ENCODE assay signal across 3 cellular contexts in genomic region chr6:605895-606294, GRCh38. TPM values are rescaled to one million over a fixed set of nuclear protein-coding genes. Genes with fewer than 3 reads are reported as not detected.
A peak's percentile ranks its signal among the peaks of the same experiment; 100 is the strongest.
DNase-seq lines count a peak whose midpoint lies in the region; ATAC-seq, FAIRE-seq and TF ChIP-seq lines count a peak whose summit lies in the region.
"Not testable (repeated sequence)": the region's sequence is repeated elsewhere in the genome, so short reads cannot be mapped to it uniquely, and the experiment has no call there.

No MANE protein-coding gene starts in this region.

- H3K4me3 ChIP-seq in HEK293 (ENCODE audit: low read depth, low read length); K562: not testable (repeated sequence)

- H3K9me3 ChIP-seq in HEK293 (ENCODE audit: control insufficient read depth, insufficient read depth, low read depth, low read length); K562 (replicated peaks; ENCODE audit: control insufficient read depth, insufficient read depth, low read depth, low read length): not testable (repeated sequence)

- in situ Hi-C loops in K562 (cut with MboI), result not testable (repeated sequence)

- H3K9me1 ChIP-seq in K562 (ENCODE audit: control insufficient read depth, insufficient read depth, low read length), result not testable (repeated sequence)

- BruUV-seq in K562 (replicated peaks; lab: Mats Ljungman, UMichigan), result not testable (repeated sequence)

- TF ChIP-seq EP300 in K562 (IDR thresholded peaks at IDR 0.05; ENCODE audit: low read length), result not testable (repeated sequence)

- intact Hi-C loops in K562 (cut with micrococcal nuclease), result loop anchor here (2.0 kb wide), 2 partner anchors 53 to 79 kb away; no protein-coding TSS in a partner anchor

- H4K20me1 ChIP-seq in K562 (replicated peaks; ENCODE audit: control insufficient read depth, insufficient read depth, low read length), result not testable (repeated sequence)

- H3K4me3 Mint-ChIP-seq in T-helper 2 cell treated with Interferon-gamma antibody and Interleukin-4, amounts not matched to agents 5 μg/mL and 100 μg/mL, for 36 hours, result not testable (repeated sequence)

- H3K27ac Mint-ChIP-seq in T-helper 2 cell treated with Interferon-gamma antibody and Interleukin-4, amounts not matched to agents 5 μg/mL and 100 μg/mL, for 36 hours, result peak overlapping the region; percentile 11

- TF ChIP-seq POLR2A in K562 (conservative IDR thresholded peaks at IDR 0.05), result not testable (repeated sequence)

- H3K36me3 Mint-ChIP-seq in T-helper 2 cell treated with Interferon-gamma antibody and Interleukin-4, amounts not matched to agents 5 μg/mL and 100 μg/mL, for 36 hours (ENCODE audit: low read depth), result peaks cover 21% of the 10 kb centered on the region

- H3K36me3 ChIP-seq in HEK293 (ENCODE audit: control insufficient read depth in 2 of 2, insufficient read depth in 1 of 2, low read length in 2 of 2), result peaks cover 0 to 15% of the 10 kb centered on the region in 2 experiments; a peak in 1 of 3 replicates
- H3K36me3 ChIP-seq in K562 (ENCODE audit: control insufficient read depth, insufficient read depth, low read length), result peaks cover 12% of the 10 kb centered on the region; the same call in 1 of the 3 replicates

- H3K79me2 ChIP-seq in K562 (ENCODE audit: control insufficient read depth, insufficient read depth, low read length), result not testable (repeated sequence)

- WGBS in K562 (ENCODE audit: insufficient coverage, low coverage, missing lambda C conversion rate), result 98% methylated on average over 5 of the region's 5 CpGs

- not testable (repeated sequence) for DNase-seq in T-helper 2 cell treated with Interferon-gamma antibody and Interleukin-4, amounts not matched to agents 5 μg/mL and 100 μg/mL, for 36 hours (ENCODE audit: low spot score); K562 (ENCODE audit: extremely low read depth in 1 of 4, low spot score in 3 of 4)

- H3K27ac ChIP-seq in HEK293 (ENCODE audit: extremely low read depth, low read depth, low read length); K562 (ENCODE audit: extremely low read depth, low read depth, low read length): not testable (repeated sequence)

- not testable (repeated sequence) for H2AFZ ChIP-seq in K562 (ENCODE audit: low read depth, low read length)

- H3K9ac ChIP-seq in K562 (ENCODE audit: insufficient read depth in 1 of 2, low read depth in 2 of 2, low read length in 2 of 2), result not testable (repeated sequence)

- TF ChIP-seq RAD21 in K562 (CRISPR knock-in tag; conservative IDR thresholded peaks at IDR 0.05 in 1 of 2, IDR thresholded peaks at IDR 0.05 in 1 of 2), result not testable (repeated sequence)

- CTCF ChIA-PET in HEK293 (lab: Yijun Ruan, JAX); K562 (lab: Yijun Ruan, JAX; ENCODE audit: low intra/inter-chr PET ratio): not testable (repeated sequence)

- not testable (repeated sequence) for FAIRE-seq in K562 (lab: Jason Lieb, UNC)

- H3K4me1 ChIP-seq in HEK293 (ENCODE audit: control insufficient read depth, insufficient read depth, low read length), result not testable (repeated sequence)
- H3K4me1 ChIP-seq in K562 (replicated peaks in 1 of 2; ENCODE audit: control insufficient read depth in 2 of 2, insufficient read depth in 2 of 2, low read length in 2 of 2), result peaks cover 15 to 27% of the 10 kb centered on the region in 2 experiments; a peak in 4 of 5 replicates

- not testable (repeated sequence) for H3K4me2 ChIP-seq in K562 (ENCODE audit: insufficient read depth, low read length)

- H3K9me3 Mint-ChIP-seq in T-helper 2 cell treated with Interferon-gamma antibody and Interleukin-4, amounts not matched to agents 5 μg/mL and 100 μg/mL, for 36 hours, result not testable (repeated sequence)

- TF ChIP-seq CTCF in HEK293 (tag by site-specific recombination; IDR thresholded peaks at IDR 0.05); K562 (IDR thresholded peaks at IDR 0.05 in 2 of 3, conservative IDR thresholded peaks at IDR 0.05 in 1 of 3; ENCODE audit: insufficient read depth in 2 of 3, low read depth in 1 of 3, low read length in 3 of 3): not testable (repeated sequence)

- ATAC-seq in K562, result not testable (repeated sequence)

- not testable (repeated sequence) for H3K4me1 Mint-ChIP-seq in T-helper 2 cell treated with Interferon-gamma antibody and Interleukin-4, amounts not matched to agents 5 μg/mL and 100 μg/mL, for 36 hours (ENCODE audit: low read depth)

- POLR2A ChIA-PET in HEK293 (lab: Yijun Ruan, JAX); K562 (lab: Yijun Ruan, JAX): not testable (repeated sequence)

- H3K27me3 Mint-ChIP-seq in T-helper 2 cell treated with Interferon-gamma antibody and Interleukin-4, amounts not matched to agents 5 μg/mL and 100 μg/mL, for 36 hours (ENCODE audit: low read depth), result not testable (repeated sequence)

- not testable (repeated sequence) for H3K27me3 ChIP-seq in K562 (ENCODE audit: control insufficient read depth in 2 of 2, insufficient read depth in 2 of 2, low read length in 2 of 2)

TF ChIP-seq in HEK293, 187 proteins besides CTCF, POLR2A, EP300 and RAD21:
- TF ChIP-seq ZNF580 (tag by site-specific recombination; IDR thresholded peaks at IDR 0.05), result peak; percentile 65; the same call in 1 of the 2 replicates
- TF ChIP-seq ZNF146 (tag by site-specific recombination; IDR thresholded peaks at IDR 0.05), result peak; percentile 99

TF ChIP-seq in K562, 482 proteins besides CTCF, POLR2A, EP300 and RAD21:
- TF ChIP-seq RBM25 (IDR thresholded peaks at IDR 0.05; ENCODE audit: low read depth, low read length, severe bottlenecking) (peak; percentile 11), BCOR (IDR thresholded peaks at IDR 0.05) (peak; percentile 84), ZNF146 (CRISPR knock-in tag; IDR thresholded peaks at IDR 0.05; ENCODE audit: unreplicated experiment) (peak; percentile 82), KDM1A (IDR thresholded peaks at IDR 0.05) (peak; percentile 60 to 71), SMARCA5 (IDR thresholded peaks at IDR 0.05) (0 out of 2 replicates have a peak, but pooled peaks have one; percentile 47)
- TF ChIP-seq, protein P1, sequence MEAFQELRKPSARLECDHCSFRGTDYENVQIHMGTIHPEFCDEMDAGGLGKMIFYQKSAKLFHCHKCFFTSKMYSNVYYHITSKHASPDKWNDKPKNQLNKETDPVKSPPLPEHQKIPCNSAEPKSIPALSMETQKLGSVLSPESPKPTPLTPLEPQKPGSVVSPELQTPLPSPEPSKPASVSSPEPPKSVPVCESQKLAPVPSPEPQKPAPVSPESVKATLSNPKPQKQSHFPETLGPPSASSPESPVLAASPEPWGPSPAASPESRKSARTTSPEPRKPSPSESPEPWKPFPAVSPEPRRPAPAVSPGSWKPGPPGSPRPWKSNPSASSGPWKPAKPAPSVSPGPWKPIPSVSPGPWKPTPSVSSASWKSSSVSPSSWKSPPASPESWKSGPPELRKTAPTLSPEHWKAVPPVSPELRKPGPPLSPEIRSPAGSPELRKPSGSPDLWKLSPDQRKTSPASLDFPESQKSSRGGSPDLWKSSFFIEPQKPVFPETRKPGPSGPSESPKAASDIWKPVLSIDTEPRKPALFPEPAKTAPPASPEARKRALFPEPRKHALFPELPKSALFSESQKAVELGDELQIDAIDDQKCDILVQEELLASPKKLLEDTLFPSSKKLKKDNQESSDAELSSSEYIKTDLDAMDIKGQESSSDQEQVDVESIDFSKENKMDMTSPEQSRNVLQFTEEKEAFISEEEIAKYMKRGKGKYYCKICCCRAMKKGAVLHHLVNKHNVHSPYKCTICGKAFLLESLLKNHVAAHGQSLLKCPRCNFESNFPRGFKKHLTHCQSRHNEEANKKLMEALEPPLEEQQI (IDR thresholded peaks at IDR 0.05), result 0 out of 2 replicates have a peak, but pooled peaks have one; percentile 11

RNA-seq across cellular contexts. Expression of gene HUS1B, which starts 51.0 kb away (rescaled TPM):
- total RNA-seq in K562 (2011; cell fraction: chromatin; rRNA removed; ENCODE audit: low replicate concordance), result 5.6 and 5.8 TPM in 2 replicates
- total RNA-seq in K562 (2011; cell fraction: nucleolus; rRNA removed), result 2.8 and 3.8 TPM in 2 replicates
- 2.7 and 4.0 TPM in 2 replicates for total RNA-seq in K562 (2011; cell fraction: nucleoplasm; rRNA removed)
- total RNA-seq in K562 (2014; rRNA removed) (1.1 and 1.3 TPM in 2 replicates), K562 (2014; rRNA removed; fragmentation: Illumina TruSeq; extraction: Trizol) (0.44 and 0.67 TPM in 2 replicates), K562 (2015; rRNA removed; fragmentation: Illumina TruSeq; extraction: Trizol) (0.57 and 0.69 TPM in 2 replicates), K562 (2021) (1.0 and 1.4 TPM in 2 replicates)
- polyA plus RNA-seq in K562 (2011; rRNA removed) (0.29 and 0.31 TPM in 2 replicates), K562 (2014; fragmentation: Illumina TruSeq; extraction: Trizol) (0.16 and 0.32 TPM in 2 replicates), K562 (2014; fragmentation: Nextera tagmentation; extraction: Ambion mirVana) (under 1 TPM in 1 of 2 experiments, not detected in 1; 0.32 TPM), K562 (2014; rRNA removed) (0.32 TPM in 1 of 2 replicates, not detected in the other)
- polyA plus RNA-seq in K562 (2011; cell fraction: cytosol; rRNA removed), result 0.25 and 0.40 TPM in 2 replicates
- 0.74 and 1.4 TPM in 2 replicates for polyA plus RNA-seq in K562 (2011; cell fraction: nucleus; rRNA removed)
- 0.39 and 0.64 TPM in 2 replicates for polyA plus RNA-seq in K562 (2012)
- polyA minus RNA-seq in K562 (2011; rRNA and poly(A)+ RNA removed), result 0.63 and 0.74 TPM in 2 replicates
- 1.4 TPM in 1 of 2 replicates, not detected in the other for polyA minus RNA-seq in K562 (2011; cell fraction: cytosol; rRNA and poly(A)+ RNA removed)
- polyA minus RNA-seq in K562 (2011; cell fraction: nucleus; rRNA and poly(A)+ RNA removed), result 2.6 TPM in 2 replicates
